ENCODE assay signal across 27 cellular contexts in genomic region chr12:129868566-129868965, GRCh38. TPM values are rescaled to one million over a fixed set of nuclear protein-coding genes. Genes with fewer than 3 reads are reported as not detected.
"Had no signal": no experiment of that assay in that cellular context is flagged by ENCODE, and none has a peak within 500 bp of the region (broad histone marks: within the 10 kb centered on the region; RNA-seq: fewer than 3 reads in every experiment).

No MANE protein-coding gene starts in this region.

- H3K27ac ChIP-seq: adrenal gland, body of pancreas, coronary artery, dorsolateral prefrontal cortex, gastrocnemius medialis, parathyroid adenoma, psoas muscle, sigmoid colon had no signal

- H3K4me1 ChIP-seq: adrenal gland, body of pancreas, gastrocnemius medialis, parathyroid adenoma, psoas muscle, sigmoid colon had no signal

- H3K36me3 ChIP-seq: adrenal gland, gastrocnemius medialis, sigmoid colon had no signal

- DNase-seq: activated CD4-positive, alpha-beta T cell treated with anti-CD3 and anti-CD28 coated beads for 36 hours; activated CD4-positive, CD25-positive, alpha-beta regulatory T cell; activated effector memory CD4-positive, alpha-beta T cell treated with anti-CD3 and anti-CD28 coated beads, Interleukin-2, amount 50 U/mL, for 16 hours; activated naive CD4-positive, alpha-beta T cell treated with anti-CD3 and anti-CD28 coated beads for 36 hours; activated naive CD8-positive, alpha-beta T cell treated with anti-CD3 and anti-CD28 coated beads for 36 hours; activated T-cell treated with anti-CD3 and anti-CD28 coated beads for 4 hours; activated T-cell treated with anti-CD3 and anti-CD28 coated beads, Interleukin-2, amount 50 U/mL, for 72 hours; adrenal gland; aorta; body of pancreas; cerebellar nuclear complex; dorsolateral prefrontal cortex; effector memory CD4-positive, alpha-beta T cell; gastrocnemius medialis; head of caudate nucleus; hippocampal formation; kidney; left colon; naive thymus-derived CD8-positive, alpha-beta T cell; occipital lobe; psoas muscle; sigmoid colon; small intestine; stimulated activated CD4-positive, alpha-beta T cell treated with anti-CD3 and anti-CD28 coated beads, Interleukin-4, amount 100 ng/mL, for 24 hours; substantia nigra had no signal

- H3K79me2 ChIP-seq: parathyroid adenoma had no signal

- H3K9ac ChIP-seq: parathyroid adenoma had no signal

- H3K27me3 ChIP-seq: adrenal gland, body of pancreas, dorsolateral prefrontal cortex, gastrocnemius medialis, sigmoid colon had no signal

- H2AFZ ChIP-seq: parathyroid adenoma had no signal

- H3K9me3 ChIP-seq: adrenal gland, body of pancreas, gastrocnemius medialis, psoas muscle had no signal

- H3K4me3 ChIP-seq: adrenal gland, body of pancreas, coronary artery, dorsolateral prefrontal cortex, gastrocnemius medialis, psoas muscle, sigmoid colon had no signal

RNA-seq across cellular contexts. Expression of gene TMEM132D, which starts 35.3 kb away (rescaled TPM):
- total RNA-seq: activated CD4-positive, alpha-beta T cell treated with anti-CD3 and anti-CD28 coated beads for 36 hours; activated naive CD4-positive, alpha-beta T cell treated with anti-CD3 and anti-CD28 coated beads for 36 hours; activated naive CD8-positive, alpha-beta T cell treated with anti-CD3 and anti-CD28 coated beads for 36 hours; activated T-cell treated with anti-CD3 and anti-CD28 coated beads, Interleukin-2, amount 50 U/mL, for 72 hours; aorta; gastrocnemius medialis; naive thymus-derived CD8-positive, alpha-beta T cell; psoas muscle had no signal
- polyA plus RNA-seq: aorta; naive thymus-derived CD8-positive, alpha-beta T cell had no signal
